8 cellular contexts compared by ENCODE assay signal in the genomic region with DNA sequence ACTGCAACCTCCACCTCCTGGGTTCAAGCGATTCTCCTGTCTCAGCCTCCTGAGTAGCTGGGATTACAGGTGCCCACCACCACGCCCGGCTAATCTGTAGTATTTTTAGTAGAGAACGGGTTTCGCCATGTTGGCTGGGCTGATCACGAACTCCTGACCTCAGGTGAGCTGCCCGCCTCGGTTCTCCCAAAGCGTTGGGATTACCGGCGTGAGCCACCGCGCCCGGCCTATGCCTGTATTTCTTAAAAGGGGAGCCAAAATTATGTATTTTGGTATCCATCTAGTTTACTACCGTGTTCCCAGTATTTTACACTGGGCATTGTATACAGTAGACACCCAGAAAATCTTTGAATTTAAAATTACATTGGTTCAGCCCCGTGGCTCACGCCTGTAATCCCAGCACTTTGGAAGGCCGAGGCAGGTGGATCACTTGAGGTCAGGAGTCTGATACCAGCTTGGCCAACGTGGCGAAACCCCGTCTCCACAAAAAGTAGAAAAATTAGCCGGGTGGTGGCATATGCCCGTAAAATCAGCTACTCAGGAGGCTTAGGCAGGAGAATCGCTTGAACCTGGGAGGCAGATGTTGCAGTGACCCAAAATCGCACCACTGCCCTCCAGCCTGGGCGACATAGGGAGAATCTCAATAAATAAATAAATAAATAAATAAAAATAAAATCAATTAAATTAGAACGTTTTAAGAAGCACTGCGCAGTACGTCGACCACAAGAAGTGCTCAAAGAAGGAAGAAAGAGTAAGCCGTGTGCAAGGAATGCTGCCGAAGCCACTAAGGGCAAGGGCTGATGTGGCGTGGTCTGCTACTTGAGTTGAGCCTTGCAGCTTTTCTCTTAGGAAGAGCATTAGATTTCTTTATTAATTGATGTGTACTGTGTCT. TPM values are rescaled to one million over a fixed set of nuclear protein-coding genes. Genes with fewer than 3 reads are reported as not detected.
DNase-seq lines count a peak whose midpoint lies in the region; ATAC-seq, FAIRE-seq and TF ChIP-seq lines count a peak whose summit lies in the region.

No MANE protein-coding gene starts in this region.

- peaks cover 32 to 35% (median 33%) of the 10 kb centered on the region in 3 donors for H3K4me1 Mint-ChIP-seq in T-cell

- no peak for FAIRE-seq in small intestine (lab: Jason Lieb, UNC)

- no peaks in the 10 kb centered on the region for H3K27me3 ChIP-seq in small intestine (ENCODE audit: control insufficient read depth in 2 of 2, insufficient read depth in 2 of 2, low read length in 2 of 2)

- H3K27ac ChIP-seq in HEK293 (ENCODE audit: extremely low read depth, low read depth, low read length) (peak overlapping the region; percentile 60), small intestine (ENCODE audit: low read depth in 1 of 2, low read length in 1 of 2) (peak overlapping the region; percentile 95 to 99)

- TF ChIP-seq CTCF in HEK293 (tag by site-specific recombination; IDR thresholded peaks at IDR 0.05) (no peak), fibroblast of pulmonary artery (IDR thresholded peaks at IDR 0.05; ENCODE audit: low read length, missing control alignments) (no peak)

- H3K36me3 ChIP-seq in HEK293 (ENCODE audit: control insufficient read depth in 2 of 2, insufficient read depth in 1 of 2, low read length in 2 of 2) (peaks cover 3 to 15% of the 10 kb centered on the region in 2 experiments; a peak in 2 of 3 replicates), small intestine (ENCODE audit: control insufficient read depth in 2 of 2, insufficient read depth in 2 of 2, low read length in 2 of 2) (no peaks in the 10 kb centered on the region)

- CTCF ChIA-PET in HEK293 (lab: Yijun Ruan, JAX), result interaction anchor here (0.6 to 2.6 kb wide), 4 partner anchors 15 to 196 kb away, joined by 3 to 17 read pairs (median 6); no protein-coding TSS in a partner anchor
- CTCF ChIA-PET in T-cell (lab: Charles Lee), result interaction anchor here in 1 of 2 donors (0.6 to 3.2 kb wide), 6 partner anchors 25 to 146 kb away, joined by 3 to 32 read pairs (median 6); a partner anchor contains a TSS

- DNase-seq in T-cell (peak in 2 of 34 experiments; percentile 2 to 3), fibroblast of pulmonary artery (ENCODE audit: low read depth) (no peak), small intestine (no peak), dedifferentiated amniotic fluid mesenchymal stem cell (ENCODE audit: extremely low spot score) (no peak), HCEC 1CT (no peak), RKO (ENCODE audit: low spot score) (no peak)

- peaks cover 15% of the 10 kb centered on the region for H3K36me3 Mint-ChIP-seq in T-cell

- peak overlapping the region; percentile 92 to 99 (median 96) for H3K4me3 Mint-ChIP-seq in T-cell

- no peaks in the 10 kb centered on the region for H3K9me3 Mint-ChIP-seq in T-cell

- H3K4me3 ChIP-seq in HEK293 (ENCODE audit: low read depth, low read length) (no peak overlapping the region), fibroblast of pulmonary artery (replicated peaks; ENCODE audit: low read depth, low read length) (peak overlapping the region; percentile 99), small intestine (ENCODE audit: low read depth in 1 of 2, low read length in 2 of 2) (no peak overlapping the region)

- ATAC-seq in T-cell (replicated peaks in 1 of 4) (no peak), GM19023 (IDR thresholded peaks at IDR 0.05; ENCODE audit: unreplicated experiment) (no peak)

- H3K4me1 ChIP-seq in HEK293 (ENCODE audit: control insufficient read depth, insufficient read depth, low read length) (no peaks in the 10 kb centered on the region), small intestine (ENCODE audit: control insufficient read depth in 2 of 2, insufficient read depth in 1 of 2, low read depth in 1 of 2, low read length in 1 of 2) (peaks cover 0 to 16% of the 10 kb centered on the region in 2 donors)

- POLR2A ChIA-PET in HEK293 (lab: Yijun Ruan, JAX) (interaction anchor here (0.9 to 2.2 kb wide), 6 partner anchors 11 to 73 kb away, joined by 4 to 24 read pairs (median 6); a partner anchor contains a TSS), T-cell (lab: Charles Lee) (interaction anchor here (0.6 to 2.9 kb wide), 8 partner anchors 17 to 339 kb away, joined by 3 to 27 read pairs (median 3); a partner anchor contains a TSS)

- no peaks in the 10 kb centered on the region for H3K9me3 ChIP-seq in HEK293 (ENCODE audit: control insufficient read depth, insufficient read depth, low read depth, low read length)
- no peaks in the 10 kb centered on the region for H3K9me3 ChIP-seq in small intestine (ENCODE audit: control insufficient read depth, low read depth)

- H3K27ac Mint-ChIP-seq in T-cell, result peak overlapping the region; percentile 99 to 100

- 82 to 84% (median 83%) methylated on average over 33 of the region's 33 CpGs for WGBS in small intestine, 3 donors

- H3K27me3 Mint-ChIP-seq in T-cell, result no peaks in the 10 kb centered on the region

TF ChIP-seq in HEK293, 187 proteins besides CTCF, POLR2A, EP300 and RAD21:
- TF ChIP-seq ZXDB (tag by site-specific recombination; IDR thresholded peaks at IDR 0.05), result no peak
- no peak for TF ChIP-seq ZNF626 (tag by site-specific recombination; IDR thresholded peaks at IDR 0.05)
- TF ChIP-seq ZNF112 (tag by site-specific recombination; IDR thresholded peaks at IDR 0.05), result no peak
- TF ChIP-seq ZNF600 (tag by site-specific recombination; IDR thresholded peaks at IDR 0.05), result peak; percentile 26; the same call in 1 of the 2 replicates
- TF ChIP-seq ZNF354C (tag by site-specific recombination; IDR thresholded peaks at IDR 0.05; ENCODE audit: borderline replicate concordance, low read depth), result no peak

RNA-seq across cellular contexts. Expression of a gene that starts 1.5 kb away (rescaled TPM):
- 100 to 1,000 TPM in 3 of 5 donors, 10 to 100 TPM in 2; 75.2 to 111 (median 101) TPM for total RNA-seq in T-cell
- 10 to 100 TPM; 25.9 to 41.0 (median 29.1) TPM for polyA plus RNA-seq in small intestine
